Comparison of ENCODE assay signal across 2 cellular contexts in the genomic region with DNA sequence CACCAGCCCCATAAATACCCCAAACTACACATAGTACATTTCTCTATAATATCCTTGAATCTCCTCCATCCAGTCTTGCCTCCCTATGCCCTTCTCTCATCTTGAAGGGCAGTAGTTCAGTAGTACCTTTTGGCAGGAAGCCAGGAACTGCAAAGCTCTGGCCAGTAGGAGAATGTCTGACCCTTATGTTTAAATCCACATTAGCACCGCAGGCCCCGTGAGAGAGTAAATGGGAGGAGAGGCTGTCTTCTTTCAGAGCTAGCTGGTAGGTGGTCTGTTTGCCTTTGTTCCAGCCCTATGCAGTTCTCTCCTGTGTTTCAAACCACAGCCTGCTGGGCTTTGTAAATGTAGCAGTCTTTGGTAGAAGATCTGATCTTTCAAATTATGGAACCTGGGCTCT.
TF ChIP-seq lines count a peak whose summit lies in the region.

No MANE protein-coding gene starts in this region.

TF ChIP-seq in K562, 482 proteins besides CTCF, POLR2A, EP300 and RAD21:
- TF ChIP-seq NFIC (IDR thresholded peaks at IDR 0.05), result peak; percentile 85
- TF ChIP-seq NFIX (CRISPR knock-in tag; IDR thresholded peaks at IDR 0.05; ENCODE audit: low read depth), result peak; percentile 40; the same call in 1 of the 2 replicates
- TF ChIP-seq U2AF2 (optimal IDR thresholded peaks at IDR 0.05; ENCODE audit: low read depth, low read length), result no peak

TF ChIP-seq in neural cell, 6 proteins besides CTCF, POLR2A, EP300 and RAD21:
- no peak for TF ChIP-seq TAF1 (IDR thresholded peaks at IDR 0.05; ENCODE audit: low read depth)
- TF ChIP-seq POLR2AphosphoS5 (IDR thresholded peaks at IDR 0.05), result peak; percentile 14
